Comparison of ENCODE assay signal across 1 cellular context in the genomic region with DNA sequence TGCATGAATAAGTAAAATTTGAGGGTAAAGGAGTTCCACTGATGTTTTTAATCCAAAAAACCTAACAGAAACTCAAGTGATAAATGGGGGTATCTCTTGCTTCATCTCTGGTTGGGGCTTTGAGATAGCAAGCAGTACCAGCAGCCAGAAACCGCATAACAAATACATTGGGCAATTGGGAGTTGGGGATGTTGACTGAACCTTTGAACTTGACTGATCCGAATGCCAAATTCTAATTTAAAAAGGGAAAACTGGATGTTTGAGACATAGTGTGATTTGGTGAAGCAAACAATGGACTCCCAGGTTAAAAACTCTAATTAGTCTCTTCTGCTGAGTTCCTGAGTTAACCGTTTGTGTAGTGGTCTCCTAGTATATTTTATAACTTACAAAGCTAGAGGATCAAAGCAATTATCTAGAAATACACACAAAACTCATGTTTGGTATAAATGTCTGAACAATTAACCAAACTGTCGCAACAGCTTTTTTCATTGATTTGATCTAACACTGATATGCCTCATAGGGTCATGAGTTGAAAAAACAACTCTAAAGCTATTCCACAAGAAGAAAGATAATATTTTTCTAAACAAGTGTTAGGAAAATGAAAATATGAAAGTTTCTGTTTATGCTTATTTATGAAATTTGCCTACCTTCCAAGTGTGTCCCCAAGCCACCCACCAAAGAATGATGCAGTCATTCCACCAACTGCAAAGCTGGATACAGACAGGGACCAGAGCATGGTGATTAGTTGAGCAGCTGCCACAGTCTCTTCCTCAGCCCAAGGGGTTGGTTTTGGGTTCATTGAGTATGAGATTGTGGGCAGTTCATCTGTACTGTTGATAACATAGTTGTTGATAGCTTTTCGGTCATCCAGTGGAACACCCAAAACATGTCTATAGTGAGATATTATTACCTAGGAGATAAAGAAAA.
TF ChIP-seq lines count a peak whose summit lies in the region.

No MANE protein-coding gene starts in this region.

TF ChIP-seq in HepG2, 621 proteins besides CTCF, POLR2A, EP300 and RAD21 (continued from another document and continues in another):
- TF ChIP-seq, protein P1, sequence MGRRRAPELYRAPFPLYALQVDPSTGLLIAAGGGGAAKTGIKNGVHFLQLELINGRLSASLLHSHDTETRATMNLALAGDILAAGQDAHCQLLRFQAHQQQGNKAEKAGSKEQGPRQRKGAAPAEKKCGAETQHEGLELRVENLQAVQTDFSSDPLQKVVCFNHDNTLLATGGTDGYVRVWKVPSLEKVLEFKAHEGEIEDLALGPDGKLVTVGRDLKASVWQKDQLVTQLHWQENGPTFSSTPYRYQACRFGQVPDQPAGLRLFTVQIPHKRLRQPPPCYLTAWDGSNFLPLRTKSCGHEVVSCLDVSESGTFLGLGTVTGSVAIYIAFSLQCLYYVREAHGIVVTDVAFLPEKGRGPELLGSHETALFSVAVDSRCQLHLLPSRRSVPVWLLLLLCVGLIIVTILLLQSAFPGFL (CRISPR knock-in tag; IDR thresholded peaks at IDR 0.05), result no peak
- TF ChIP-seq, protein P2, sequence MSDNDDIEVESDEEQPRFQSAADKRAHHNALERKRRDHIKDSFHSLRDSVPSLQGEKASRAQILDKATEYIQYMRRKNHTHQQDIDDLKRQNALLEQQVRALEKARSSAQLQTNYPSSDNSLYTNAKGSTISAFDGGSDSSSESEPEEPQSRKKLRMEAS (IDR thresholded peaks at IDR 0.05), result peak; percentile 57; the same call in 1 of the 2 replicates
- TF ChIP-seq PAF1 (CRISPR knock-in tag; IDR thresholded peaks at IDR 0.05) (no peak), CENPT (CRISPR knock-in tag; IDR thresholded peaks at IDR 0.05; ENCODE audit: low read depth) (no peak), ZNF180 (CRISPR knock-in tag; IDR thresholded peaks at IDR 0.05; ENCODE audit: borderline replicate concordance, low read depth) (no peak), NR3C1 (CRISPR knock-in tag; IDR thresholded peaks at IDR 0.05) (no peak), ZNF607 (CRISPR knock-in tag; IDR thresholded peaks at IDR 0.05; ENCODE audit: borderline replicate concordance) (no peak), XRCC5 (optimal IDR thresholded peaks at IDR 0.05; ENCODE audit: low read length) (no peak), FOXO1 (CRISPR knock-in tag; IDR thresholded peaks at IDR 0.05) (peak; percentile 94), ZBTB20 (CRISPR knock-in tag; IDR thresholded peaks at IDR 0.05; ENCODE audit: borderline replicate concordance, low read depth) (0 out of 2 replicates have a peak, but pooled peaks have one; percentile 40), KDM4B (CRISPR knock-in tag; IDR thresholded peaks at IDR 0.05) (peak; percentile 85; the same call in 1 of the 2 replicates), CENPX (CRISPR knock-in tag; IDR thresholded peaks at IDR 0.05) (no peak), CREB1 (IDR thresholded peaks at IDR 0.05) (no peak), CREB1 (CRISPR knock-in tag; IDR thresholded peaks at IDR 0.05) (peak; percentile 52; the same call in 1 of the 2 replicates), ETV5 (CRISPR knock-in tag; IDR thresholded peaks at IDR 0.05; ENCODE audit: borderline replicate concordance) (peak; percentile 80), SETDB1 (CRISPR knock-in tag; IDR thresholded peaks at IDR 0.05; ENCODE audit: borderline replicate concordance) (no peak), ZNF572 (CRISPR knock-in tag; IDR thresholded peaks at IDR 0.05) (no peak), SOX5 (CRISPR knock-in tag; IDR thresholded peaks at IDR 0.05; ENCODE audit: borderline replicate concordance) (peak; percentile 90; the same call in 1 of the 2 replicates), ZNF782 (CRISPR knock-in tag; IDR thresholded peaks at IDR 0.05; ENCODE audit: borderline replicate concordance) (no peak), ZNF263 (CRISPR knock-in tag; IDR thresholded peaks at IDR 0.05) (no peak), HDAC6 (IDR thresholded peaks at IDR 0.05; ENCODE audit: low read depth, low read length) (no peak), ZNF367 (CRISPR knock-in tag; IDR thresholded peaks at IDR 0.05; ENCODE audit: borderline replicate concordance) (no peak), MYC (CRISPR knock-in tag; IDR thresholded peaks at IDR 0.05; ENCODE audit: borderline replicate concordance) (no peak), POGZ (CRISPR knock-in tag; IDR thresholded peaks at IDR 0.05) (peak; percentile 91), HNF4A (CRISPR knock-in tag; IDR thresholded peaks at IDR 0.05) (peak; percentile 95), ZBTB8A (CRISPR knock-in tag; IDR thresholded peaks at IDR 0.05; ENCODE audit: borderline replicate concordance, low read depth) (no peak), POLR2AphosphoS5 (IDR thresholded peaks at IDR 0.05; ENCODE audit: low read depth, low read length) (no peak), ELF1 (CRISPR knock-in tag; IDR thresholded peaks at IDR 0.05) (peak; percentile 13; the same call in 1 of the 2 replicates), NONO (IDR thresholded peaks at IDR 0.05) (no peak), NONO (CRISPR knock-in tag; conservative IDR thresholded peaks at IDR 0.05) (no peak), TAF1 (CRISPR knock-in tag; IDR thresholded peaks at IDR 0.05) (no peak), ZBTB38 (CRISPR knock-in tag; IDR thresholded peaks at IDR 0.05) (no peak), TBX2 (CRISPR knock-in tag; IDR thresholded peaks at IDR 0.05; ENCODE audit: borderline replicate concordance) (peak; percentile 90)
- TF ChIP-seq, protein P3, sequence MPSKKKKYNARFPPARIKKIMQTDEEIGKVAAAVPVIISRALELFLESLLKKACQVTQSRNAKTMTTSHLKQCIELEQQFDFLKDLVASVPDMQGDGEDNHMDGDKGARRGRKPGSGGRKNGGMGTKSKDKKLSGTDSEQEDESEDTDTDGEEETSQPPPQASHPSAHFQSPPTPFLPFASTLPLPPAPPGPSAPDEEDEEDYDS (CRISPR knock-in tag; IDR thresholded peaks at IDR 0.05), result peak; percentile 47
- TF ChIP-seq, protein P4, sequence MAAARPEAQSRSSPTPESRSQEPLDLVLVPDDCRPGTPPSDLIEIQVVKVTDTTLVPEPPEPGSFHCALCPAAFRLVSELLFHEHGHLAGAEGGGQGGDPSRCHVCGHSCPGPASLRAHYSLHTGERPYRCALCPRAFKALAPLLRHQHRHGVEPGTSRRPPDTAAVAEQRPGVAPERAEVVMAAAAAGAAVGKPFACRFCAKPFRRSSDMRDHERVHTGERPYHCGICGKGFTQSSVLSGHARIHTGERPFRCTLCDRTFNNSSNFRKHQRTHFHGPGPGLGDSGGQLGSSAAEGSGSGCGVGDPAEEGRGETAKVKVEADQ (CRISPR knock-in tag; IDR thresholded peaks at IDR 0.05; ENCODE audit: borderline replicate concordance), result peak; percentile 42; the same call in 1 of the 2 replicates
- TF ChIP-seq, protein P5, sequence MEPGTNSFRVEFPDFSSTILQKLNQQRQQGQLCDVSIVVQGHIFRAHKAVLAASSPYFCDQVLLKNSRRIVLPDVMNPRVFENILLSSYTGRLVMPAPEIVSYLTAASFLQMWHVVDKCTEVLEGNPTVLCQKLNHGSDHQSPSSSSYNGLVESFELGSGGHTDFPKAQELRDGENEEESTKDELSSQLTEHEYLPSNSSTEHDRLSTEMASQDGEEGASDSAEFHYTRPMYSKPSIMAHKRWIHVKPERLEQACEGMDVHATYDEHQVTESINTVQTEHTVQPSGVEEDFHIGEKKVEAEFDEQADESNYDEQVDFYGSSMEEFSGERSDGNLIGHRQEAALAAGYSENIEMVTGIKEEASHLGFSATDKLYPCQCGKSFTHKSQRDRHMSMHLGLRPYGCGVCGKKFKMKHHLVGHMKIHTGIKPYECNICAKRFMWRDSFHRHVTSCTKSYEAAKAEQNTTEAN (CRISPR knock-in tag; conservative IDR thresholded peaks at IDR 0.05), result peak; percentile 86
- TF ChIP-seq, protein P6, sequence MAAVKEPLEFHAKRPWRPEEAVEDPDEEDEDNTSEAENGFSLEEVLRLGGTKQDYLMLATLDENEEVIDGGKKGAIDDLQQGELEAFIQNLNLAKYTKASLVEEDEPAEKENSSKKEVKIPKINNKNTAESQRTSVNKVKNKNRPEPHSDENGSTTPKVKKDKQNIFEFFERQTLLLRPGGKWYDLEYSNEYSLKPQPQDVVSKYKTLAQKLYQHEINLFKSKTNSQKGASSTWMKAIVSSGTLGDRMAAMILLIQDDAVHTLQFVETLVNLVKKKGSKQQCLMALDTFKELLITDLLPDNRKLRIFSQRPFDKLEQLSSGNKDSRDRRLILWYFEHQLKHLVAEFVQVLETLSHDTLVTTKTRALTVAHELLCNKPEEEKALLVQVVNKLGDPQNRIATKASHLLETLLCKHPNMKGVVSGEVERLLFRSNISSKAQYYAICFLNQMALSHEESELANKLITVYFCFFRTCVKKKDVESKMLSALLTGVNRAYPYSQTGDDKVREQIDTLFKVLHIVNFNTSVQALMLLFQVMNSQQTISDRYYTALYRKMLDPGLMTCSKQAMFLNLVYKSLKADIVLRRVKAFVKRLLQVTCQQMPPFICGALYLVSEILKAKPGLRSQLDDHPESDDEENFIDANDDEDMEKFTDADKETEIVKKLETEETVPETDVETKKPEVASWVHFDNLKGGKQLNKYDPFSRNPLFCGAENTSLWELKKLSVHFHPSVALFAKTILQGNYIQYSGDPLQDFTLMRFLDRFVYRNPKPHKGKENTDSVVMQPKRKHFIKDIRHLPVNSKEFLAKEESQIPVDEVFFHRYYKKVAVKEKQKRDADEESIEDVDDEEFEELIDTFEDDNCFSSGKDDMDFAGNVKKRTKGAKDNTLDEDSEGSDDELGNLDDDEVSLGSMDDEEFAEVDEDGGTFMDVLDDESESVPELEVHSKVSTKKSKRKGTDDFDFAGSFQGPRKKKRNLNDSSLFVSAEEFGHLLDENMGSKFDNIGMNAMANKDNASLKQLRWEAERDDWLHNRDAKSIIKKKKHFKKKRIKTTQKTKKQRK (IDR thresholded peaks at IDR 0.05; ENCODE audit: low read length), result no peak
- TF ChIP-seq, protein P7, sequence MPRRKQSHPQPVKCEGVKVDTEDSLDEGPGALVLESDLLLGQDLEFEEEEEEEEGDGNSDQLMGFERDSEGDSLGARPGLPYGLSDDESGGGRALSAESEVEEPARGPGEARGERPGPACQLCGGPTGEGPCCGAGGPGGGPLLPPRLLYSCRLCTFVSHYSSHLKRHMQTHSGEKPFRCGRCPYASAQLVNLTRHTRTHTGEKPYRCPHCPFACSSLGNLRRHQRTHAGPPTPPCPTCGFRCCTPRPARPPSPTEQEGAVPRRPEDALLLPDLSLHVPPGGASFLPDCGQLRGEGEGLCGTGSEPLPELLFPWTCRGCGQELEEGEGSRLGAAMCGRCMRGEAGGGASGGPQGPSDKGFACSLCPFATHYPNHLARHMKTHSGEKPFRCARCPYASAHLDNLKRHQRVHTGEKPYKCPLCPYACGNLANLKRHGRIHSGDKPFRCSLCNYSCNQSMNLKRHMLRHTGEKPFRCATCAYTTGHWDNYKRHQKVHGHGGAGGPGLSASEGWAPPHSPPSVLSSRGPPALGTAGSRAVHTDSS (CRISPR knock-in tag; conservative IDR thresholded peaks at IDR 0.05), result no peak
- TF ChIP-seq, protein P8, sequence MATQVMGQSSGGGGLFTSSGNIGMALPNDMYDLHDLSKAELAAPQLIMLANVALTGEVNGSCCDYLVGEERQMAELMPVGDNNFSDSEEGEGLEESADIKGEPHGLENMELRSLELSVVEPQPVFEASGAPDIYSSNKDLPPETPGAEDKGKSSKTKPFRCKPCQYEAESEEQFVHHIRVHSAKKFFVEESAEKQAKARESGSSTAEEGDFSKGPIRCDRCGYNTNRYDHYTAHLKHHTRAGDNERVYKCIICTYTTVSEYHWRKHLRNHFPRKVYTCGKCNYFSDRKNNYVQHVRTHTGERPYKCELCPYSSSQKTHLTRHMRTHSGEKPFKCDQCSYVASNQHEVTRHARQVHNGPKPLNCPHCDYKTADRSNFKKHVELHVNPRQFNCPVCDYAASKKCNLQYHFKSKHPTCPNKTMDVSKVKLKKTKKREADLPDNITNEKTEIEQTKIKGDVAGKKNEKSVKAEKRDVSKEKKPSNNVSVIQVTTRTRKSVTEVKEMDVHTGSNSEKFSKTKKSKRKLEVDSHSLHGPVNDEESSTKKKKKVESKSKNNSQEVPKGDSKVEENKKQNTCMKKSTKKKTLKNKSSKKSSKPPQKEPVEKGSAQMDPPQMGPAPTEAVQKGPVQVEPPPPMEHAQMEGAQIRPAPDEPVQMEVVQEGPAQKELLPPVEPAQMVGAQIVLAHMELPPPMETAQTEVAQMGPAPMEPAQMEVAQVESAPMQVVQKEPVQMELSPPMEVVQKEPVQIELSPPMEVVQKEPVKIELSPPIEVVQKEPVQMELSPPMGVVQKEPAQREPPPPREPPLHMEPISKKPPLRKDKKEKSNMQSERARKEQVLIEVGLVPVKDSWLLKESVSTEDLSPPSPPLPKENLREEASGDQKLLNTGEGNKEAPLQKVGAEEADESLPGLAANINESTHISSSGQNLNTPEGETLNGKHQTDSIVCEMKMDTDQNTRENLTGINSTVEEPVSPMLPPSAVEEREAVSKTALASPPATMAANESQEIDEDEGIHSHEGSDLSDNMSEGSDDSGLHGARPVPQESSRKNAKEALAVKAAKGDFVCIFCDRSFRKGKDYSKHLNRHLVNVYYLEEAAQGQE (IDR thresholded peaks at IDR 0.05; ENCODE audit: borderline replicate concordance in 1 of 2, low read depth in 1 of 2, low read length in 2 of 2), result peak in 1 of 2 experiments; percentile 62; a peak in 1 of 4 replicates
- TF ChIP-seq, protein P9, sequence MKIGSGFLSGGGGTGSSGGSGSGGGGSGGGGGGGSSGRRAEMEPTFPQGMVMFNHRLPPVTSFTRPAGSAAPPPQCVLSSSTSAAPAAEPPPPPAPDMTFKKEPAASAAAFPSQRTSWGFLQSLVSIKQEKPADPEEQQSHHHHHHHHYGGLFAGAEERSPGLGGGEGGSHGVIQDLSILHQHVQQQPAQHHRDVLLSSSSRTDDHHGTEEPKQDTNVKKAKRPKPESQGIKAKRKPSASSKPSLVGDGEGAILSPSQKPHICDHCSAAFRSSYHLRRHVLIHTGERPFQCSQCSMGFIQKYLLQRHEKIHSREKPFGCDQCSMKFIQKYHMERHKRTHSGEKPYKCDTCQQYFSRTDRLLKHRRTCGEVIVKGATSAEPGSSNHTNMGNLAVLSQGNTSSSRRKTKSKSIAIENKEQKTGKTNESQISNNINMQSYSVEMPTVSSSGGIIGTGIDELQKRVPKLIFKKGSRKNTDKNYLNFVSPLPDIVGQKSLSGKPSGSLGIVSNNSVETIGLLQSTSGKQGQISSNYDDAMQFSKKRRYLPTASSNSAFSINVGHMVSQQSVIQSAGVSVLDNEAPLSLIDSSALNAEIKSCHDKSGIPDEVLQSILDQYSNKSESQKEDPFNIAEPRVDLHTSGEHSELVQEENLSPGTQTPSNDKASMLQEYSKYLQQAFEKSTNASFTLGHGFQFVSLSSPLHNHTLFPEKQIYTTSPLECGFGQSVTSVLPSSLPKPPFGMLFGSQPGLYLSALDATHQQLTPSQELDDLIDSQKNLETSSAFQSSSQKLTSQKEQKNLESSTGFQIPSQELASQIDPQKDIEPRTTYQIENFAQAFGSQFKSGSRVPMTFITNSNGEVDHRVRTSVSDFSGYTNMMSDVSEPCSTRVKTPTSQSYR (CRISPR knock-in tag; IDR thresholded peaks at IDR 0.05; ENCODE audit: borderline replicate concordance), result peak; percentile 66; the same call in 1 of the 2 replicates
- TF ChIP-seq, protein P10, sequence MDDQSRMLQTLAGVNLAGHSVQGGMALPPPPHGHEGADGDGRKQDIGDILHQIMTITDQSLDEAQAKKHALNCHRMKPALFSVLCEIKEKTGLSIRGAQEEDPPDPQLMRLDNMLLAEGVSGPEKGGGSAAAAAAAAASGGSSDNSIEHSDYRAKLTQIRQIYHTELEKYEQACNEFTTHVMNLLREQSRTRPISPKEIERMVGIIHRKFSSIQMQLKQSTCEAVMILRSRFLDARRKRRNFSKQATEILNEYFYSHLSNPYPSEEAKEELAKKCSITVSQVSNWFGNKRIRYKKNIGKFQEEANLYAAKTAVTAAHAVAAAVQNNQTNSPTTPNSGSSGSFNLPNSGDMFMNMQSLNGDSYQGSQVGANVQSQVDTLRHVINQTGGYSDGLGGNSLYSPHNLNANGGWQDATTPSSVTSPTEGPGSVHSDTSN (CRISPR knock-in tag; IDR thresholded peaks at IDR 0.05; ENCODE audit: borderline replicate concordance), result no peak
